19 cellular contexts compared by ENCODE assay signal in genomic region chr13:30991922-30992321, GRCh38. TPM values are rescaled to one million over a fixed set of nuclear protein-coding genes. Genes with fewer than 3 reads are reported as not detected.
DNase-seq lines count a peak whose midpoint lies in the region; ATAC-seq and TF ChIP-seq lines count a peak whose summit lies in the region.
"Had no signal": no experiment of that assay in that cellular context is flagged by ENCODE, and none has a peak within 500 bp of the region (broad histone marks: within the 10 kb centered on the region; RNA-seq: fewer than 3 reads in every experiment).

No MANE protein-coding gene starts in this region.

- intact Hi-C loops in left lung (cut with DNase I) = no loop called here
- intact Hi-C loops in CD4-positive, alpha-beta T cell (cut with DNase I, micrococcal nuclease) = no loop called here

- no peaks in the 10 kb centered on the region for H4K20me1 ChIP-seq in neural progenitor cell (ENCODE audit: low read depth)

- no peaks in the 10 kb centered on the region for H3K27me3 Mint-ChIP-seq in neural progenitor cell (ENCODE audit: insufficient read depth, low read depth)
- peaks cover 29% of the 10 kb centered on the region for H3K27me3 Mint-ChIP-seq in CD4-positive, alpha-beta T cell

- H3K4me1 Mint-ChIP-seq in neural progenitor cell = peaks cover 2% of the 10 kb centered on the region
- H3K4me1 Mint-ChIP-seq in CD4-positive, alpha-beta T cell (ENCODE audit: low read depth) = no peaks in the 10 kb centered on the region

- peak overlapping the region; percentile 14 for H3K27ac Mint-ChIP-seq in neural progenitor cell
- H3K27ac Mint-ChIP-seq in CD4-positive, alpha-beta T cell = no peak overlapping the region
- H3K27ac Mint-ChIP-seq: CD8-positive, alpha-beta T cell had no signal

- no peaks in the 10 kb centered on the region for H3K36me3 Mint-ChIP-seq in neural progenitor cell
- H3K36me3 Mint-ChIP-seq in CD4-positive, alpha-beta T cell (ENCODE audit: low read depth) = no peaks in the 10 kb centered on the region
- H3K36me3 Mint-ChIP-seq: CD8-positive, alpha-beta T cell had no signal

- no peaks in the 10 kb centered on the region for H3K36me3 ChIP-seq in left lung
- no peaks in the 10 kb centered on the region for H3K36me3 ChIP-seq in neural progenitor cell

- H3K4me1 ChIP-seq in left lung = no peaks in the 10 kb centered on the region
- H3K4me1 ChIP-seq in neural progenitor cell = peaks cover 5% of the 10 kb centered on the region
- H3K4me1 ChIP-seq: Caco-2 had no signal

- peaks cover 0 to 4% of the 10 kb centered on the region in 2 donors for H3K9me3 ChIP-seq in left lung
- no peaks in the 10 kb centered on the region for H3K9me3 ChIP-seq in neural progenitor cell (ENCODE audit: low read depth)
- no peaks in the 10 kb centered on the region for H3K9me3 ChIP-seq in CD4-positive, alpha-beta T cell (ENCODE audit: control insufficient read depth, low read length)
- H3K9me3 ChIP-seq: Caco-2 had no signal

- no peak overlapping the region for H2AFZ ChIP-seq in neural progenitor cell (replicated peaks)
- H2AFZ ChIP-seq: GM23248 had no signal

- CTCF ChIA-PET in RWPE1 (lab: Yijun Ruan, JAX) = no interaction called here
- CTCF ChIA-PET in CD4-positive, alpha-beta T cell (lab: Charles Lee) = no interaction called here

- H3K79me2 ChIP-seq in neural progenitor cell (ENCODE audit: low read depth) = no peaks in the 10 kb centered on the region

- no peak overlapping the region for H3K4me3 ChIP-seq in left lung
- no peak overlapping the region for H3K4me3 ChIP-seq in neural progenitor cell
- H3K4me3 ChIP-seq: GM23248 had no signal

- DNase-seq in RWPE1 (ENCODE audit: low spot score) = peak; percentile 9
- DNase-seq in amniotic epithelial cell (ENCODE audit: low read depth) = peak; percentile 40
- peak in 1 of 2 donors; percentile 39 for DNase-seq in left lung
- no peak for DNase-seq in neural progenitor cell (ENCODE audit: low spot score)
- no peak for DNase-seq in CD4-positive, alpha-beta T cell
- DNase-seq in activated T-cell treated with anti-CD3 and anti-CD28 coated beads for 4 hours = no peak
- DNase-seq in putamen (ENCODE audit: low spot score) = no peak
- DNase-seq: C1 segment of cervical spinal cord; Caco-2; CD8-positive, alpha-beta T cell; DMS153; DND-41; GM23248; H7; HCEC 1CT had no signal

- POLR2A ChIA-PET in RWPE1 (lab: Yijun Ruan, JAX; ENCODE audit: low non-redundant PET) = no interaction called here
- POLR2A ChIA-PET in CD4-positive, alpha-beta T cell (lab: Charles Lee) = no interaction called here

- no peaks in the 10 kb centered on the region for H3F3A ChIP-seq in neural progenitor cell (ENCODE audit: low read depth)

- H3K27me3 ChIP-seq in left lung = no peaks in the 10 kb centered on the region
- H3K27me3 ChIP-seq in neural progenitor cell = no peaks in the 10 kb centered on the region
- H3K27me3 ChIP-seq in CD4-positive, alpha-beta T cell (ENCODE audit: control insufficient read depth, insufficient read depth, low read length) = peaks cover 4% of the 10 kb centered on the region

- H3K9me3 Mint-ChIP-seq in neural progenitor cell = peaks cover 8% of the 10 kb centered on the region
- H3K9me3 Mint-ChIP-seq in CD4-positive, alpha-beta T cell = no peaks in the 10 kb centered on the region

- H3K27ac ChIP-seq in RWPE1 = no peak overlapping the region
- no peak overlapping the region for H3K27ac ChIP-seq in left lung
- no peak overlapping the region for H3K27ac ChIP-seq in neural progenitor cell
- H3K27ac ChIP-seq in CD4-positive, alpha-beta T cell (ENCODE audit: low read depth, low read length) = no peak overlapping the region
- H3K27ac ChIP-seq: GM23248 had no signal

- no peak overlapping the region for H3K9ac ChIP-seq in neural progenitor cell
- H3K9ac ChIP-seq: GM23248 had no signal

- no peak overlapping the region for H3K4me2 ChIP-seq in neural progenitor cell

- H3K4me3 Mint-ChIP-seq in neural progenitor cell = no peak overlapping the region
- H3K4me3 Mint-ChIP-seq in CD4-positive, alpha-beta T cell = no peak overlapping the region
- H3K4me3 Mint-ChIP-seq: CD8-positive, alpha-beta T cell had no signal

- ATAC-seq in left lung (peak; percentile 47), GM18868 (IDR thresholded peaks at IDR 0.05; ENCODE audit: unreplicated experiment) (no peak)
- ATAC-seq in CD4-positive, alpha-beta T cell (ENCODE audit: poor library complexity) = no peak
- ATAC-seq: CD8-positive, alpha-beta T cell had no signal

- TF ChIP-seq CTCF in RWPE1 (conservative IDR thresholded peaks at IDR 0.05; ENCODE audit: low read depth) (no peak), left lung (IDR thresholded peaks at IDR 0.05) (no peak), neural progenitor cell (IDR thresholded peaks at IDR 0.05) (no peak)
- TF ChIP-seq CTCF in CD4-positive, alpha-beta T cell (IDR thresholded peaks at IDR 0.05) = no peak

RNA-seq across cellular contexts. Expression of gene TEX26, which starts 59.5 kb away (rescaled TPM):
- total RNA-seq in left lung (under 1 TPM in 1 of 2 donors, not detected in 1; 0.47 TPM), neural progenitor cell (ENCODE audit: low replicate concordance) (not detected in 2 replicates)
- total RNA-seq in CD4-positive, alpha-beta T cell = not detected
- total RNA-seq: A172; A673; Caco-2; CD8-positive, alpha-beta T cell; H1; H7 had no signal

Comparison
In these comparisons a context has a peak if more than half of its experiments do, and no peak if none do; other contexts are left out.
1. DNase-seq: peak in RWPE1 (single experiment) and amniotic epithelial cell (single experiment); none in neural progenitor cell (single experiment), CD4-positive, alpha-beta T cell (0 of 10), activated T-cell treated with anti-CD3 and anti-CD28 coated beads for 4 hours (single experiment) and putamen (single experiment).